20 cellular contexts compared by ENCODE assay signal in the genomic region with DNA sequence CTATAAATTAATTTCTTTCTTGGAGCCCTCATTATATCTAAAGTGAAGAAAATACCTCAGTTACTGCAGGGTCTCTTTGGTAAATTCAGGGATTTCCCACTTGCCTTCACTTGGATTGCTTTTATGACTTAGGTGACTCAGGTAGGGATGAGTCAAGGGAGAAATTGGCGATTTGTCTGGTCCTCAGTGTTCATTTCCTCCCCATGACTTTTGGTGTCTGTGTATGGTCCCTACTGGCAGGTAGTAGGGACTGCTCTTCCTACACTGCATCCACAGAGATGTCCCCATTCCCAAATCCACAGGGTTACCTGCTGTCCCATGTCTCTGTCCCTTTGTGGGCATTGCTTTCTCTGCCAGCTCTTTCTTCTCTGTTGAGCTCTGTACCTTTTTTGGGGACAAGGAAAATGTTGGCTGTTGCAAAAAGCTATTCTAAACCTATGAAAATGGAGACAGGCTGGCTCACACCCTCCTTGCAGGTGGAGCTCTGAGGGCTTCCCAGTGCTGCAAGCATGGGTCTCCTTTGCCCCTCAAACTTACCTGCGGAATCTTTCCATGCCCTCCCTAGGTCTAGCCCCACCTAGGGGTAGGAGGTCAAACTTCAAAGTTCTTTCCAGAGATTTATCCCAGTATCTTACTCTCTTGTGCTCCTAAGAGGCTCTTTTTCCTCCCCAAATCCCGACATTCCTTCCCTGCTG.
A peak's percentile ranks its signal among the peaks of the same experiment; 100 is the strongest.
DNase-seq lines count a peak whose midpoint lies in the region; ATAC-seq, FAIRE-seq and TF ChIP-seq lines count a peak whose summit lies in the region.
"Had no signal": no experiment of that assay in that cellular context is flagged by ENCODE, and none has a peak within 500 bp of the region (broad histone marks: within the 10 kb centered on the region; RNA-seq: fewer than 3 reads in every experiment).

No MANE protein-coding gene starts in this region.

- no peaks in the 10 kb centered on the region for H3K36me3 Mint-ChIP-seq in glutamatergic neuron (ENCODE audit: unreplicated experiment)
- H3K36me3 Mint-ChIP-seq: stimulated activated memory B cell treated with anti-CD40 and anti-IgM and Interleukin-4, amounts not matched to agents 10 μg/mL and 1 μg/mL and 100 μg/mL, for 72 hours had no signal

- H3K36me3 ChIP-seq in Panc1 (ENCODE audit: control insufficient read depth, insufficient read depth, low read length) (no peaks in the 10 kb centered on the region), gastrocnemius medialis (no peaks in the 10 kb centered on the region)
- H3K36me3 ChIP-seq: esophagus squamous epithelium, sigmoid colon had no signal

- no peak overlapping the region for H3K4me3 Mint-ChIP-seq in glutamatergic neuron (ENCODE audit: unreplicated experiment)
- H3K4me3 Mint-ChIP-seq: activated CD4-positive, alpha-beta T cell treated with anti-CD3 and anti-CD28 coated beads, Interleukin-2, amount 10 ng/mL, durations not matched to agents 7 days and 5 days; central memory CD8-positive, alpha-beta T cell; stimulated activated memory B cell treated with anti-CD40 and anti-IgM and Interleukin-4, amounts not matched to agents 10 μg/mL and 1 μg/mL and 100 μg/mL, for 72 hours had no signal

- no peak overlapping the region for H3K27ac Mint-ChIP-seq in glutamatergic neuron (ENCODE audit: unreplicated experiment)
- H3K27ac Mint-ChIP-seq: activated CD4-positive, alpha-beta T cell treated with anti-CD3 and anti-CD28 coated beads, Interleukin-2, amount 10 ng/mL, durations not matched to agents 7 days and 5 days; stimulated activated memory B cell treated with anti-CD40 and anti-IgM and Interleukin-4, amounts not matched to agents 10 μg/mL and 1 μg/mL and 100 μg/mL, for 72 hours had no signal

- H3K4me1 Mint-ChIP-seq in glutamatergic neuron (ENCODE audit: low read depth, unreplicated experiment) = no peaks in the 10 kb centered on the region
- H3K4me1 Mint-ChIP-seq: activated CD4-positive, alpha-beta T cell treated with anti-CD3 and anti-CD28 coated beads, Interleukin-2, amount 10 ng/mL, durations not matched to agents 7 days and 5 days; central memory CD8-positive, alpha-beta T cell; stimulated activated memory B cell treated with anti-CD40 and anti-IgM and Interleukin-4, amounts not matched to agents 10 μg/mL and 1 μg/mL and 100 μg/mL, for 72 hours had no signal

- TF ChIP-seq CTCF in C4-2B (conservative IDR thresholded peaks at IDR 0.05) = peak; percentile 25
- 0 out of 2 replicates have a peak, but pooled peaks have one; percentile 0 for TF ChIP-seq CTCF in GM12874 (IDR thresholded peaks at IDR 0.05; ENCODE audit: insufficient read depth, low read depth, low read length)
- TF ChIP-seq CTCF in Panc1 (IDR thresholded peaks at IDR 0.05) = peak; percentile 49
- peak; percentile 24 for TF ChIP-seq CTCF in glutamatergic neuron (IDR thresholded peaks at IDR 0.05; ENCODE audit: partially characterized antibody, unreplicated experiment)
- no peak for TF ChIP-seq CTCF in gastrocnemius medialis (IDR thresholded peaks at IDR 0.05 in 4 of 5, conservative IDR thresholded peaks at IDR 0.05 in 1 of 5)
- TF ChIP-seq CTCF in GM20000 (IDR thresholded peaks at IDR 0.05; ENCODE audit: extremely low read depth, missing control alignments) = no peak

- no peaks in the 10 kb centered on the region for H3K27me3 Mint-ChIP-seq in glutamatergic neuron (ENCODE audit: unreplicated experiment)
- H3K27me3 Mint-ChIP-seq: activated CD4-positive, alpha-beta T cell treated with anti-CD3 and anti-CD28 coated beads, Interleukin-2, amount 10 ng/mL, durations not matched to agents 7 days and 5 days; stimulated activated memory B cell treated with anti-CD40 and anti-IgM and Interleukin-4, amounts not matched to agents 10 μg/mL and 1 μg/mL and 100 μg/mL, for 72 hours had no signal

- no TSS peak for BruUV-seq in Panc1 (replicated peaks; lab: Mats Ljungman, UMichigan)

- H3K9me3 Mint-ChIP-seq in glutamatergic neuron (ENCODE audit: unreplicated experiment) = no peaks in the 10 kb centered on the region
- H3K9me3 Mint-ChIP-seq: activated CD4-positive, alpha-beta T cell treated with anti-CD3 and anti-CD28 coated beads, Interleukin-2, amount 10 ng/mL, durations not matched to agents 7 days and 5 days; central memory CD8-positive, alpha-beta T cell; stimulated activated memory B cell treated with anti-CD40 and anti-IgM and Interleukin-4, amounts not matched to agents 10 μg/mL and 1 μg/mL and 100 μg/mL, for 72 hours had no signal

- POLR2A ChIA-PET in Panc1 (lab: Charles Lee) = no interaction called here

- in situ Hi-C loops in Panc1 (cut with HindIII; ENCODE audit: low pct_unique_long_range_greater_than_20kb, low sequenced_read_pairs) = no loop called here
- in situ Hi-C loops in gastrocnemius medialis (cut with MboI; ENCODE audit: low sequenced_read_pairs in 4 of 4) = no loop called here

- intact Hi-C loops in Panc1 (cut with micrococcal nuclease; ENCODE audit: unreplicated experiment) (no loop called here), gastrocnemius medialis (cut with DNase I; ENCODE audit: low total_unique reads) (no loop called here)

- CTCF ChIA-PET in Panc1 (lab: Charles Lee) = interaction anchor here (0.6 kb wide), 2 partner anchors 24 to 157 kb away, joined by 6 to 12 read pairs; no protein-coding TSS in a partner anchor

- DNase-seq in Panc1 (ENCODE audit: low read depth, low spot score) = no peak
- DNase-seq in glutamatergic neuron = no peak
- DNase-seq in H54 (ENCODE audit: insufficient read length, low spot score) = no peak
- no peak for DNase-seq in T1000 (lab: John Stamatoyannopoulos, UW)
- no peak for DNase-seq in gastrocnemius medialis
- no peak for DNase-seq in GM20000 (ENCODE audit: low spot score)
- DNase-seq: activated CD4-positive, alpha-beta T cell treated with anti-CD3 and anti-CD28 coated beads, Interleukin-2, amount 10 ng/mL, durations not matched to agents 7 days and 5 days; activated CD8-positive, alpha-beta memory T cell treated with anti-CD3 and anti-CD28 coated beads, Interleukin-2, amount 50 U/mL, for 48 hours; activated naive CD4-positive, alpha-beta T cell treated with Interleukin-2 at 50 U/mL for 16 hours; esophagus squamous epithelium; H7; left ventricle myocardium superior; NCI-H187; NK-92 treated with Interleukin-12 subunit alpha and Interleukin-12 subunit beta, amount 100 ng/mL, for 24 hours; nucleus accumbens; sigmoid colon had no signal

- no peaks in the 10 kb centered on the region for H3K4me1 ChIP-seq in Panc1 (ENCODE audit: control insufficient read depth, insufficient read depth, low read length)
- peaks cover 0 to 4% of the 10 kb centered on the region in 2 donors for H3K4me1 ChIP-seq in gastrocnemius medialis

- H3K9me3 ChIP-seq in Panc1 (ENCODE audit: control insufficient read depth, insufficient read depth, low read depth, low read length) = no peaks in the 10 kb centered on the region
- H3K9me3 ChIP-seq in gastrocnemius medialis = no peaks in the 10 kb centered on the region
- H3K9me3 ChIP-seq: esophagus squamous epithelium, sigmoid colon had no signal

- H3K4me3 ChIP-seq in Panc1 (ENCODE audit: low read depth in 2 of 2, low read length in 2 of 2) (no peak overlapping the region), gastrocnemius medialis (no peak overlapping the region)
- H3K4me3 ChIP-seq: esophagus squamous epithelium, sigmoid colon had no signal

- H3K27ac ChIP-seq in C4-2B = no peak overlapping the region
- H3K27ac ChIP-seq in Panc1 (ENCODE audit: low read length) = no peak overlapping the region
- peak overlapping the region in 2 of 4 donors; percentile 19 to 28 for H3K27ac ChIP-seq in gastrocnemius medialis
- H3K27ac ChIP-seq: esophagus squamous epithelium, sigmoid colon had no signal

- ATAC-seq in Panc1 (no peak), gastrocnemius medialis (no peak)
- ATAC-seq: stimulated activated memory B cell treated with anti-CD40 and anti-IgM and Interleukin-4, amounts not matched to agents 10 μg/mL and 1 μg/mL and 100 μg/mL, for 72 hours had no signal

- FAIRE-seq in H54 (lab: Jason Lieb, UNC) = no peak

- no peaks in the 10 kb centered on the region; the same call in 1 of the 2 replicates for H3K27me3 ChIP-seq in Panc1 (ENCODE audit: control insufficient read depth, insufficient read depth, low read length)
- no peaks in the 10 kb centered on the region for H3K27me3 ChIP-seq in gastrocnemius medialis
- H3K27me3 ChIP-seq: esophagus squamous epithelium, sigmoid colon had no signal

- TF ChIP-seq POLR2A in H54 (IDR thresholded peaks at IDR 0.05; ENCODE audit: low read depth, low read length) = no peak
- no peak for TF ChIP-seq POLR2A in gastrocnemius medialis (IDR thresholded peaks at IDR 0.05)

Comparison
In these comparisons a context has a peak if more than half of its experiments do, and no peak if none do; other contexts are left out.
1. CTCF ChIP-seq: peak in C4-2B (single experiment), GM12874 (single experiment), Panc1 (single experiment) and glutamatergic neuron (single experiment); none in gastrocnemius medialis (0 of 5) and GM20000 (single experiment).